19 cellular contexts compared by ENCODE assay signal in genomic region chr12:45379261-45379660, GRCh38.
DNase-seq lines count a peak whose midpoint lies in the region; ATAC-seq and TF ChIP-seq lines count a peak whose summit lies in the region.
"Had no signal": no experiment of that assay in that cellular context is flagged by ENCODE, and none has a peak within 500 bp of the region (broad histone marks: within the 10 kb centered on the region; RNA-seq: fewer than 3 reads in every experiment).

No MANE protein-coding gene starts in this region.

- H3K27ac ChIP-seq in GM23248: no peak overlapping the region
- H3K27ac ChIP-seq in epithelial cell of prostate: no peak overlapping the region
- H3K27ac ChIP-seq in ascending aorta: no peak overlapping the region
- H3K27ac ChIP-seq: cardiac muscle cell, heart right ventricle, pancreas, vagina had no signal

- H3K9ac ChIP-seq in GM23248: no peak overlapping the region

- no peaks in the 10 kb centered on the region for H3K9me3 ChIP-seq in GM23248 (ENCODE audit: low read depth)
- H3K9me3 ChIP-seq in ascending aorta: no peaks in the 10 kb centered on the region
- H3K9me3 ChIP-seq: pancreas, vagina had no signal

- no peaks in the 10 kb centered on the region for H4K20me1 ChIP-seq in GM23248 (ENCODE audit: insufficient read depth)

- H3K9me2 ChIP-seq in GM23248 (ENCODE audit: insufficient read depth): no peaks in the 10 kb centered on the region

- H3K4me1 ChIP-seq in GM23248 (ENCODE audit: insufficient read depth) (peaks cover 10% of the 10 kb centered on the region), ascending aorta (no peaks in the 10 kb centered on the region)
- H3K4me1 ChIP-seq: vagina had no signal

- 96 to 98% methylated on average over 5 of the region's 5 CpGs for WGBS in GM23248 (ENCODE audit: low coverage in 1 of 2, low lambda C conversion rate in 2 of 2, missing lambda C conversion rate in 2 of 2), 2 experiments

- in situ Hi-C loops in GM23248 (cut with MboI): no loop called here

- H3K27me3 ChIP-seq in GM23248 (replicated peaks; ENCODE audit: insufficient read depth) (no peaks in the 10 kb centered on the region), ascending aorta (no peaks in the 10 kb centered on the region)
- H3K27me3 ChIP-seq: cardiac muscle cell, heart right ventricle, pancreas, vagina had no signal

- ATAC-seq in HG02571 (IDR thresholded peaks at IDR 0.05; ENCODE audit: unreplicated experiment): no peak
- ATAC-seq: heart right ventricle, pancreas had no signal

- DNase-seq in GM23248 (peak; percentile 3), RPMI7951 (ENCODE audit: low read depth) (peak; percentile 9), epithelial cell of prostate (ENCODE audit: low read depth, low spot score) (peak; percentile 20), non-pigmented ciliary epithelial cell (ENCODE audit: low read depth) (peak; percentile 14), H4 (ENCODE audit: low spot score) (no peak), ascending aorta (ENCODE audit: low spot score in 2 of 2) (no peak)
- DNase-seq in activated T-cell treated with anti-CD3 and anti-CD28 coated beads, Interleukin-2, amount 50 U/mL, for 48 hours: no peak
- DNase-seq: activated B cell treated with CpG ODN at 0.5 μM for 24 hours; activated gamma-delta T cell; DMS79 treated with DMSO at 0.1 percent for 48 hours; endodermal cell; heart right ventricle; NCI-H187 treated with DMSO at 0.1 percent for 48 hours; NCI-H510A treated with DMSO at 0.1 percent for 48 hours; pancreas; stimulated activated CD4-positive, alpha-beta T cell treated with anti-CD3 and anti-CD28 coated beads, Interleukin-12 subunit alpha, Interleukin-12 subunit beta, amount 100 ng/mL, for 4 hours had no signal

- TF ChIP-seq CTCF in ascending aorta (IDR thresholded peaks at IDR 0.05): no peak

- H3K4me2 ChIP-seq in GM23248 (ENCODE audit: unreplicated experiment): no peak overlapping the region

- peaks cover 8% of the 10 kb centered on the region for H3K36me3 ChIP-seq in GM23248 (ENCODE audit: low read depth)
- peaks cover 27 to 34% of the 10 kb centered on the region in 2 donors for H3K36me3 ChIP-seq in ascending aorta

- intact Hi-C loops in ascending aorta (cut with DNase I): no loop called here

- peaks cover 16% of the 10 kb centered on the region; the same call in 1 of the 2 replicates for H3F3A ChIP-seq in GM23248 (ENCODE audit: insufficient read depth)

- no peak overlapping the region for H3K4me3 ChIP-seq in GM23248
- no peak overlapping the region for H3K4me3 ChIP-seq in ascending aorta
- H3K4me3 ChIP-seq: cardiac muscle cell, heart right ventricle, pancreas, vagina had no signal

- no peaks in the 10 kb centered on the region for H3K79me2 ChIP-seq in GM23248 (ENCODE audit: insufficient read depth)

- no peak overlapping the region for H2AFZ ChIP-seq in GM23248

Comparison
In these comparisons a context has a peak if more than half of its experiments do, and no peak if none do; other contexts are left out.
1. DNase-seq: peak in GM23248 (single experiment), RPMI7951 (single experiment), epithelial cell of prostate (single experiment) and non-pigmented ciliary epithelial cell (single experiment); none in H4 (single experiment), ascending aorta (0 of 2) and activated T-cell treated with anti-CD3 and anti-CD28 coated beads, Interleukin-2, amount 50 U/mL, for 48 hours (0 of 2).